In the genomic region with DNA sequence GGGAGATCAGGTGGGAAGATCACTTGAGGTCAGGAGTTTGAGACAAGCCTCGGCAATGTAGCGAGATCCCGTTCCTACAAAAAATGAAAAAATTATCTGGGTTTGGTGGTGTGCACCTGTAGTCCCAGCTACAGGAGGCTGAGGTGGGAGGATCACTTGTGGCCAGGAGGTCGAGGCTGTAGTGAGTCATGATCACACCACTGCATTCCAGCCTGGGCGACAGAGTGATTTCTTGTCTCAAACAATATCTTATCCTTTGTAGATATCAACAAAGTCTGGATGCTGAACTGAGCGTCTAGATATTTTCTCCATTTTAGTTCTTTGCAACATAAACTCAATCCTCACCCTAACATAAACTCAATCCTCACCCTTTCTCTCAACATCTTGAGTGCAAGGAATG, we compare ENCODE assay signal across 21 cellular contexts.
"Had no signal": no experiment of that assay in that cellular context is flagged by ENCODE, and none has a peak within 500 bp of the region (broad histone marks: within the 10 kb centered on the region; RNA-seq: fewer than 3 reads in every experiment).

No MANE protein-coding gene starts in this region.

- H3K4me3 ChIP-seq: hepatocyte, left ventricle myocardium inferior, lower lobe of right lung, pancreas, smooth muscle cell, upper lobe of left lung, vagina had no signal

- H3K36me3 ChIP-seq: pancreas had no signal

- ATAC-seq: left cardiac atrium, lower lobe of right lung, pancreas, right cardiac atrium had no signal

- H3K4me1 ChIP-seq: pancreas had no signal

- H3K4me2 ChIP-seq: hepatocyte, smooth muscle cell had no signal

- H3K27me3 Mint-ChIP-seq: memory B cell, naive B cell, progenitor cell of endocrine pancreas had no signal

- H3K27me3 ChIP-seq: hepatocyte, pancreas, upper lobe of left lung, vagina had no signal

- H3K9me3 Mint-ChIP-seq: memory B cell, mesothelial cell of epicardium, naive B cell, nephron had no signal

- H2AFZ ChIP-seq: hepatocyte had no signal

- H3K27ac Mint-ChIP-seq: memory B cell, mesothelial cell of epicardium, nephron, progenitor cell of endocrine pancreas had no signal

- H3K4me3 Mint-ChIP-seq: memory B cell, mesothelial cell of epicardium, nephron had no signal

- DNase-seq: effector CD4-positive, alpha-beta T cell; foreskin melanocyte; head of caudate nucleus; kidney; left cardiac atrium; left ventricle myocardium inferior; lower lobe of right lung; naive B cell; occipital lobe; pancreas; right cardiac atrium; stimulated activated CD4-positive, alpha-beta T cell treated with anti-CD3 and anti-CD28 coated beads, Interleukin-2, amount 100 ng/mL, for 48 hours; stimulated activated naive CD4-positive, alpha-beta T cell treated with Interleukin-2 at 50 U/mL for 16 hours; upper lobe of left lung had no signal

- H3K27ac ChIP-seq: hepatocyte, left ventricle myocardium inferior, lower lobe of right lung, pancreas, upper lobe of left lung, vagina had no signal
